8 cellular contexts compared by ENCODE assay signal in genomic region chr5:158013939-158014338, GRCh38.
A peak's percentile ranks its signal among the peaks of the same experiment; 100 is the strongest.
DNase-seq lines count a peak whose midpoint lies in the region; ATAC-seq and TF ChIP-seq lines count a peak whose summit lies in the region.

No MANE protein-coding gene starts in this region.

- H3K27ac Mint-ChIP-seq in WTC11: no peak overlapping the region

- no peak for TF ChIP-seq POLR2A in suprapubic skin (IDR thresholded peaks at IDR 0.05)

- H3K4me1 ChIP-seq in iPS-18a (ENCODE audit: control insufficient read depth, low read depth, low read length): peaks cover 17% of the 10 kb centered on the region
- no peaks in the 10 kb centered on the region for H3K4me1 ChIP-seq in suprapubic skin

- DNase-seq in 8988T (peak; percentile 18), H7 (peak; percentile 33), WTC11 (ENCODE audit: low spot score) (peak; percentile 50), suprapubic skin (ENCODE audit: low spot score in 2 of 2) (no peak)
- no peak for DNase-seq in stimulated activated naive CD4-positive, alpha-beta T cell (lab: John Stamatoyannopoulos, UW)
- no peak for DNase-seq in activated CD4-positive, CD25-positive, alpha-beta regulatory T cell treated with anti-CD3 and anti-CD28 coated beads, Interleukin-2, amount 50 U/mL, for 72 hours
- no peak for DNase-seq in stimulated activated CD4-positive, alpha-beta T cell treated with anti-CD3 and anti-CD28 coated beads, Interleukin-4, amount 100 ng/mL, for 1 hour

- peaks cover 36% of the 10 kb centered on the region for H3K4me1 Mint-ChIP-seq in WTC11

- CTCF ChIA-PET in WTC11 (lab: Charles Lee): interaction anchor here (0.9 to 1.7 kb wide), 9 partner anchors 10 to 1093 kb away, joined by 3 to 9 read pairs (median 5); partner anchors contain the start of gene CLINT1

- POLR2A ChIA-PET in WTC11 (lab: Charles Lee): no interaction called here

- no peaks in the 10 kb centered on the region for H3K27me3 Mint-ChIP-seq in WTC11 (ENCODE audit: low read depth)

- H3K27me3 ChIP-seq in H7 (ENCODE audit: control insufficient read depth, insufficient read depth, low read length) (no peaks in the 10 kb centered on the region), iPS-18a (ENCODE audit: control insufficient read depth, insufficient read depth, low read length) (no peaks in the 10 kb centered on the region), suprapubic skin (no peaks in the 10 kb centered on the region)

- H3K36me3 Mint-ChIP-seq in WTC11: no peaks in the 10 kb centered on the region

- TF ChIP-seq EP300 in suprapubic skin (IDR thresholded peaks at IDR 0.05): no peak

- WGBS in suprapubic skin: 32% methylated on average over 6 of the region's 6 CpGs

- H3K9ac ChIP-seq in iPS-18a (ENCODE audit: low read length): no peak overlapping the region

- H3K36me3 ChIP-seq in H7 (replicated peaks; ENCODE audit: control insufficient read depth, insufficient read depth, low read length): no peaks in the 10 kb centered on the region
- H3K36me3 ChIP-seq in iPS-18a (ENCODE audit: control insufficient read depth, low read depth, low read length): no peaks in the 10 kb centered on the region
- H3K36me3 ChIP-seq in suprapubic skin: no peaks in the 10 kb centered on the region

- H3K27ac ChIP-seq in iPS-18a (ENCODE audit: low read length) (no peak overlapping the region), suprapubic skin (no peak overlapping the region)

- H3K4me3 ChIP-seq in H7 (ENCODE audit: insufficient read depth, low read depth, low read length) (no peak overlapping the region), iPS-18a (ENCODE audit: low read length) (peak overlapping the region; percentile 17), suprapubic skin (no peak overlapping the region)

- peak; percentile 91 for ATAC-seq in WTC11

- H3K9me3 Mint-ChIP-seq in WTC11: no peaks in the 10 kb centered on the region; the same call in 1 of the 2 replicates

- peak overlapping the region; percentile 49 for H3K4me3 Mint-ChIP-seq in WTC11

- peak; percentile 26; the same call in 1 of the 2 replicates for TF ChIP-seq CTCF in WTC11 (IDR thresholded peaks at IDR 0.05)
- TF ChIP-seq CTCF in suprapubic skin (IDR thresholded peaks at IDR 0.05): no peak

- no peaks in the 10 kb centered on the region for H3K9me3 ChIP-seq in iPS-18a (ENCODE audit: control insufficient read depth, low read depth, low read length)
- H3K9me3 ChIP-seq in suprapubic skin: no peaks in the 10 kb centered on the region

TF ChIP-seq in WTC11, 78 proteins besides CTCF, POLR2A, EP300 and RAD21 (continues in another document):
- TF ChIP-seq E2F4 (CRISPR knock-in tag; IDR thresholded peaks at IDR 0.05; ENCODE audit: borderline replicate concordance, low read depth): no peak
- TF ChIP-seq JAZF1 (CRISPR knock-in tag; IDR thresholded peaks at IDR 0.05): no peak
- no peak for TF ChIP-seq AR (CRISPR knock-in tag; IDR thresholded peaks at IDR 0.05)
- TF ChIP-seq NFE2L1 (CRISPR knock-in tag; IDR thresholded peaks at IDR 0.05): no peak
- no peak for TF ChIP-seq ZMAT4 (CRISPR knock-in tag; IDR thresholded peaks at IDR 0.05)
- no peak for TF ChIP-seq ELF4 (CRISPR knock-in tag; IDR thresholded peaks at IDR 0.05; ENCODE audit: low read depth)
- no peak for TF ChIP-seq PRDM15 (CRISPR knock-in tag; IDR thresholded peaks at IDR 0.05)
- TF ChIP-seq TCF7 (CRISPR knock-in tag; IDR thresholded peaks at IDR 0.05; ENCODE audit: low read depth): no peak
- TF ChIP-seq ARID4B (CRISPR knock-in tag; IDR thresholded peaks at IDR 0.05; ENCODE audit: borderline replicate concordance): no peak

Comparison
In these comparisons a context has a peak if more than half of its experiments do, and no peak if none do; other contexts are left out.
1. DNase-seq: peak in 8988T (single experiment), H7 (single experiment) and WTC11 (single experiment); none in stimulated activated naive CD4-positive, alpha-beta T cell (0 of 6), activated CD4-positive, CD25-positive, alpha-beta regulatory T cell treated with anti-CD3 and anti-CD28 coated beads, Interleukin-2, amount 50 U/mL, for 72 hours (single experiment), stimulated activated CD4-positive, alpha-beta T cell treated with anti-CD3 and anti-CD28 coated beads, Interleukin-4, amount 100 ng/mL, for 1 hour (single experiment) and suprapubic skin (0 of 2).